In the genomic region with DNA sequence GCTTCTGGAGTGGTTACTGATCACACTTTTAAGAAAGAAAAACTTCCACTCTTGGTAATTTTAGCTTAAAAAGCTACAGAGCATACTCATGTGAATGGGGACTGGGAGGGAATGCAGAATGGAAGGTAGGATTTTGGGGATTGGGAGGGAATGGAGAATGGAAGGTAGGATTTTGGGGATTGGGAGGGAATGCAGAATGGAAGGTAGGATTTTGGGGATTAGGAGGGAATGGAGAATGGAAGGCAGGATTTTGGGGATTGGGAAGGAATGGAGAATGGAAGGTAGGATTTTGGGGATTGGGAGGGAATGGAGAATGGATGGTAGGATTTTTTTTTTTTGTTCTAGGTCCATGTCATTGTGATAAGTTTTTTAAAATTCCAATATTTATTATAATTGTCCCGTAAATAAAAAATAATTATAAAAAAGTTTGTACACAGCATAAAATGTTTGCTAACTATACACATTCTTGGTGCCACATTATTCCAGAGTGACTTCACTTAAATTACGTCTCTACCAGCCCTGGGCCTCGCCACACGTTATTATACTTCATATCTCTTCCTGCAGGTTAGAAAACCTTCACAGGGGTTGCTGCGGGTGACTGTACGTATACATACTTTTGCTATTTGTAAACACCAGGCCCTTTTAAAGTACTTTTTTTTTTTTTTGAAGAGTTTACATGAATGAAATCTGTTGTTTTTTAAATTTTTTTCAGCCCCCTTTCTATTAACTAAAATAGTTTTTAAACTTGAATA, we compare ENCODE assay signal across 18 cellular contexts.
DNase-seq lines count a peak whose midpoint lies in the region; ATAC-seq and TF ChIP-seq lines count a peak whose summit lies in the region.
"Had no signal": no experiment of that assay in that cellular context is flagged by ENCODE, and none has a peak within 500 bp of the region (broad histone marks: within the 10 kb centered on the region; RNA-seq: fewer than 3 reads in every experiment).

No MANE protein-coding gene starts in this region.

- no peaks in the 10 kb centered on the region for H3K9me3 ChIP-seq in WERI-Rb-1 (ENCODE audit: severe bottlenecking)
- H3K9me3 ChIP-seq in hepatocyte (ENCODE audit: low read depth), result no peaks in the 10 kb centered on the region
- H3K9me3 ChIP-seq in sigmoid colon, result no peaks in the 10 kb centered on the region
- H3K9me3 ChIP-seq in stomach, result no peaks in the 10 kb centered on the region
- H3K9me3 ChIP-seq: thyroid gland had no signal

- TF ChIP-seq EP300 in sigmoid colon (IDR thresholded peaks at IDR 0.05) (no peak), stomach (IDR thresholded peaks at IDR 0.05) (no peak)

- H3K79me2 ChIP-seq in hepatocyte, result no peaks in the 10 kb centered on the region

- peak overlapping the region; percentile 19 for H3K4me3 ChIP-seq in HFF-Myc (replicated peaks; ENCODE audit: low read depth, low read length)
- peak overlapping the region; percentile 26 for H3K4me3 ChIP-seq in WERI-Rb-1 (ENCODE audit: low read depth, low read length)
- no peak overlapping the region for H3K4me3 ChIP-seq in hepatocyte
- peak overlapping the region in 1 of 4 donors; percentile 34 for H3K4me3 ChIP-seq in sigmoid colon
- no peak overlapping the region for H3K4me3 ChIP-seq in stomach
- H3K4me3 ChIP-seq: lung, thyroid gland had no signal

- no peak overlapping the region for H2AFZ ChIP-seq in hepatocyte

- TF ChIP-seq CTCF in HFF-Myc (IDR thresholded peaks at IDR 0.05; ENCODE audit: low read depth, low read length, missing control alignments) (no peak), WERI-Rb-1 (IDR thresholded peaks at IDR 0.05; ENCODE audit: low read depth, low read length) (no peak), hepatocyte (IDR thresholded peaks at IDR 0.05; ENCODE audit: poor library complexity) (no peak), sigmoid colon (IDR thresholded peaks at IDR 0.05) (no peak), stomach (IDR thresholded peaks at IDR 0.05) (no peak)

- peak overlapping the region; percentile 61 for H3K4me2 ChIP-seq in hepatocyte

- H3K9me2 ChIP-seq in hepatocyte (replicated peaks; ENCODE audit: insufficient read depth), result no peaks in the 10 kb centered on the region

- TF ChIP-seq POLR2A in sigmoid colon (IDR thresholded peaks at IDR 0.05), result no peak
- TF ChIP-seq POLR2A in stomach (IDR thresholded peaks at IDR 0.05), result no peak

- H3K4me1 ChIP-seq in hepatocyte (ENCODE audit: insufficient read depth), result no peaks in the 10 kb centered on the region
- H3K4me1 ChIP-seq in sigmoid colon, result peaks cover 0 to 27% (median 14%) of the 10 kb centered on the region in 4 donors
- peaks cover 0 to 10% (median 0%) of the 10 kb centered on the region in 4 donors for H3K4me1 ChIP-seq in stomach

- intact Hi-C loops in sigmoid colon (cut with DNase I) (no loop called here), stomach (cut with DNase I; ENCODE audit: low total_unique reads) (no loop called here)

- no peaks in the 10 kb centered on the region for H4K20me1 ChIP-seq in hepatocyte (ENCODE audit: insufficient read depth, poor library complexity, severe bottlenecking)

- 81% methylated on average over 6 of the region's 6 CpGs for WGBS in hepatocyte (ENCODE audit: low lambda C conversion rate, missing lambda C conversion rate)
- WGBS in sigmoid colon, 2 donors, result 90 to 92% methylated on average over 6 of the region's 6 CpGs
- WGBS in stomach, 5 donors, result 83 to 88% (median 84%) methylated on average over 6 of the region's 6 CpGs

- ATAC-seq in GM21447 (IDR thresholded peaks at IDR 0.05; ENCODE audit: unreplicated experiment), result no peak
- ATAC-seq: activated naive CD4-positive, alpha-beta T cell treated with anti-CD3 and anti-CD28 coated beads, Interleukin-2, amount 50 U/mL, for 72 hours had no signal

- H3K27ac ChIP-seq in WERI-Rb-1 (peak overlapping the region; percentile 76), hepatocyte (peak overlapping the region; percentile 34), sigmoid colon (peak overlapping the region in 3 of 4 donors; percentile 69 to 76 (median 70)), stomach (peak overlapping the region in 1 of 5 donors; percentile 11)
- H3K27ac ChIP-seq: thyroid gland had no signal

- H3K27me3 ChIP-seq in WERI-Rb-1 (ENCODE audit: insufficient read depth, low read depth, severe bottlenecking) (no peaks in the 10 kb centered on the region), hepatocyte (no peaks in the 10 kb centered on the region), sigmoid colon (no peaks in the 10 kb centered on the region), stomach (no peaks in the 10 kb centered on the region)
- H3K27me3 ChIP-seq: dorsolateral prefrontal cortex, thyroid gland had no signal

- H3K36me3 ChIP-seq in WERI-Rb-1 (peaks cover 10% of the 10 kb centered on the region), hepatocyte (replicated peaks; ENCODE audit: insufficient read depth, low read depth) (no peaks in the 10 kb centered on the region), sigmoid colon (no peaks in the 10 kb centered on the region), stomach (no peaks in the 10 kb centered on the region)
- H3K36me3 ChIP-seq: thyroid gland had no signal

- DNase-seq in HFF-Myc (ENCODE audit: extremely low read depth, low read depth) (no peak), WERI-Rb-1 (no peak), hepatocyte (ENCODE audit: low spot score) (no peak), sigmoid colon (no peak), stomach (no peak), NCI-H2171 treated with DMSO at 0.1 percent for 48 hours (lab: John Stamatoyannopoulos, UW) (no peak)
- DNase-seq in activated CD4-positive, alpha-beta T cell treated with anti-CD3 and anti-CD28 coated beads for 48 hours, result no peak
- DNase-seq: activated CD4-positive, alpha-beta memory T cell treated with anti-CD3 and anti-CD28 coated beads, Interleukin-2, amount 10 ng/mL, durations not matched to agents 7 days and 5 days; NCI-H1092 treated with DMSO at 0.1 percent for 48 hours; NCI-H2081 treated with DMSO at 0.1 percent for 48 hours; stimulated activated CD4-positive, alpha-beta T cell treated with anti-CD3 and anti-CD28 coated beads, Interleukin-4, amount 100 ng/mL, for 24 hours; stimulated activated naive CD4-positive, alpha-beta T cell; T1000; thyroid gland had no signal

Comparison
In these comparisons a context has a peak if more than half of its experiments do, and no peak if none do; other contexts are left out.
1. H3K4me3 ChIP-seq: peak in HFF-Myc (single experiment) and WERI-Rb-1 (single experiment); none in hepatocyte (single experiment) and stomach (0 of 4).